9 cellular contexts compared by ENCODE assay signal in the genomic region with DNA sequence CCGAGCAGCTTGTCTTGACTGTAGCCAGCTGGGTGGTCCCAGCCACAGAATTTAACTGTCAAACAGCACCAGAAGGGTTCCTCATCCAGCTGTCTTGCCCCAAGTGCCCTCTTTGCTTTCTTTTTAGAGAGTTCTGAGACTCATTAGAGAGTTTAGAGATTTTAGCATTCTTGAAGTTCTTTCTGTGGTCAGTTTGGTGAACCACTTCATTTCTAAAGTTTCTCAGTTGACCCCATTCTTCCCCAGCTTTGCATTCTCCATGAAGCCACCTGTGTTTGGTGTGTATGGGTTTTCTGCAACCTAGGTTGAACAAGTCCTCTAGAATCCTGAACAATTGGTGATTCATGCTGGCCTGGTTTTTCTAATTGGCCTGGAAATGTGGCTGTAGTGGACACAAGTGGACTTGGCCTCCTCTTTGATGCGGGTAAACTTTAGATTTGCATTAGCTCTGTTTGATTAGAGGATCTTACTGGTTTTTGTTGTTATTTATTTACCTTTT. TPM values are rescaled to one million over a fixed set of nuclear protein-coding genes. Genes with fewer than 3 reads are reported as not detected.
DNase-seq lines count a peak whose midpoint lies in the region; ATAC-seq and TF ChIP-seq lines count a peak whose summit lies in the region.
"Had no signal": no experiment of that assay in that cellular context is flagged by ENCODE, and none has a peak within 500 bp of the region (broad histone marks: within the 10 kb centered on the region; RNA-seq: fewer than 3 reads in every experiment).

No MANE protein-coding gene starts in this region.

- ATAC-seq in GM19397 (IDR thresholded peaks at IDR 0.05; ENCODE audit: unreplicated experiment): peak; percentile 86
- peak; percentile 90 for ATAC-seq in HG03354 (IDR thresholded peaks at IDR 0.05; ENCODE audit: poor library complexity, severe bottlenecking, unreplicated experiment)

- H3K27me3 ChIP-seq in AG04450 (ENCODE audit: control insufficient read depth, insufficient read depth, low read length): no peaks in the 10 kb centered on the region
- H3K27me3 ChIP-seq: cardiac muscle cell had no signal

- POLR2A ChIA-PET in AG04450 (lab: Yijun Ruan, JAX): interaction anchor here (0.6 to 2.8 kb wide), 6 partner anchors 11 to 45 kb away, joined by 3 to 28 read pairs (median 8); a partner anchor contains a TSS

- in situ Hi-C loops in astrocyte of the spinal cord (cut with HindIII; ENCODE audit: low sequenced_read_pairs): no loop called here

- no peak overlapping the region for H3K4me3 ChIP-seq in AG04450 (ENCODE audit: low read depth, low read length)
- H3K4me3 ChIP-seq in astrocyte of the spinal cord (ENCODE audit: low read depth, low read length): no peak overlapping the region
- H3K4me3 ChIP-seq: cardiac muscle cell had no signal

- TF ChIP-seq CTCF in AG04450 (IDR thresholded peaks at IDR 0.05; ENCODE audit: low read depth, low read length) (no peak), astrocyte of the spinal cord (IDR thresholded peaks at IDR 0.05; ENCODE audit: low read depth, low read length) (no peak)

- no peaks in the 10 kb centered on the region for H3K9me3 ChIP-seq in AG04450 (ENCODE audit: control insufficient read depth, insufficient read depth, low read length)

- peak overlapping the region; percentile 79 for H3K27ac ChIP-seq in AG04450 (ENCODE audit: low read depth, low read length)
- H3K27ac ChIP-seq: cardiac muscle cell had no signal

- intact Hi-C loops in posterior vena cava (cut with DNase I): no loop called here

- DNase-seq in AG04450 (ENCODE audit: low read depth, low spot score) (peak; percentile 71), astrocyte of the spinal cord (ENCODE audit: low read depth, low spot score) (peak; percentile 95), posterior vena cava (ENCODE audit: low spot score) (peak; percentile 6), NCI-H2171 (lab: John Stamatoyannopoulos, UW) (no peak), NOMO-1 treated with dmso at 0.1 percent for 144 hours (lab: John Stamatoyannopoulos, UW; ENCODE audit: unreplicated experiment) (no peak), amniotic stem cell (lab: John Stamatoyannopoulos, UW) (no peak)

- CTCF ChIA-PET in AG04450 (lab: Charles Lee): interaction anchor here (0.6 to 0.9 kb wide), 3 partner anchors 13 to 125 kb away, joined by 3 to 5 read pairs (median 4); no protein-coding TSS in a partner anchor

RNA-seq across cellular contexts. Expression of a gene that starts 33.7 kb away (rescaled TPM):
- polyA plus RNA-seq in AG04450 (2011; rRNA removed): 89.6 and 90.4 TPM in 2 replicates
- polyA minus RNA-seq in AG04450 (2011; rRNA and poly(A)+ RNA removed): 265 and 295 TPM in 2 replicates
- 100 to 1,000 TPM; 130 to 133 TPM for total RNA-seq in posterior vena cava

Comparison
In these comparisons a context has a peak if more than half of its experiments do, and no peak if none do; other contexts are left out.
1. DNase-seq: peak in AG04450 (single experiment), astrocyte of the spinal cord (single experiment) and posterior vena cava (single experiment); none in NCI-H2171 (single experiment), NOMO-1 treated with dmso at 0.1 percent for 144 hours (single experiment) and amniotic stem cell (single experiment).